ENCODE assay signal across 7 cellular contexts in genomic region chr12:8229486-8229885, GRCh38. TPM values are rescaled to one million over a fixed set of nuclear protein-coding genes. Genes with fewer than 3 reads are reported as not detected.
"Had no signal": no experiment of that assay in that cellular context is flagged by ENCODE, and none has a peak within 500 bp of the region (broad histone marks: within the 10 kb centered on the region; RNA-seq: fewer than 3 reads in every experiment).

No MANE protein-coding gene starts in this region.

RNA-seq across cellular contexts. Expression of gene FAM90A1, which starts 2.1 kb away (rescaled TPM):
- total RNA-seq: LHCN-M2, MCF 10A, OCI-LY7, PC-3, SK-MEL-5 had no signal
- polyA plus RNA-seq: IgD-negative memory B cell, SK-N-SH had no signal
